ENCODE assay signal across 15 cellular contexts in the genomic region with DNA sequence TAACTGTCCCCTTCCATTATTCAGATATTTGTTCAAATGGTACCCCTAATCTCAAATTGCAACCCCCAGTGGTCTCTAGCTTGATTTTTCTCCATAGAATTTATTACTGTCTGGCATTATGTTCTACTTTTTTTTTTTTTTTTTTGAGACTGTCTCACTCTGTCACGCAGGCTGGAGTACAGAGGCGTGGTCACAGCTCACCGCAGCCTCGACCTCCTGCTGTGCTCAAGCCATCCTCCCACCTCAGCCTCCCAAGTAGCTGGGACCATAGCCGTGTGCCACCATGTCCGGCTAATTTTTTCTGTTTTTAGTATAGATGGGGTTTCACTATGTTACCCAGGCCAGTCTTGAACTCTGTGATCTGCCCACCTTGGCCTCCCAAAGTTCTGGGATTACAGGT. TPM values are rescaled to one million over a fixed set of nuclear protein-coding genes. Genes with fewer than 3 reads are reported as not detected.
DNase-seq lines count a peak whose midpoint lies in the region; ATAC-seq and TF ChIP-seq lines count a peak whose summit lies in the region.
"Had no signal": no experiment of that assay in that cellular context is flagged by ENCODE, and none has a peak within 500 bp of the region (broad histone marks: within the 10 kb centered on the region; RNA-seq: fewer than 3 reads in every experiment).

No MANE protein-coding gene starts in this region.

- DNase-seq in left ventricle myocardium inferior (no peak), heart right ventricle (no peak), Panc1 (ENCODE audit: low read depth, low spot score) (no peak), endothelial cell (ENCODE audit: low spot score) (no peak), upper lobe of right lung (no peak), KG1 (lab: John Stamatoyannopoulos, UW) (no peak)
- DNase-seq: mammary epithelial cell, NCI-H187 treated with DMSO at 0.1 percent for 48 hours, NCI-H526, T1000 had no signal

- ATAC-seq in heart right ventricle (no peak), Panc1 (no peak), upper lobe of right lung (no peak), GM19395 (IDR thresholded peaks at IDR 0.05; ENCODE audit: unreplicated experiment) (no peak), GM18498 (IDR thresholded peaks at IDR 0.05; ENCODE audit: unreplicated experiment) (no peak)

- H3K4me3 Mint-ChIP-seq in endothelial cell (ENCODE audit: unreplicated experiment) = no peak overlapping the region

- CTCF ChIA-PET in Panc1 (lab: Charles Lee) = no interaction called here

- H3K36me3 ChIP-seq in left ventricle myocardium inferior (peaks cover 6% of the 10 kb centered on the region), heart right ventricle (peaks cover 0 to 16% (median 4%) of the 10 kb centered on the region in 9 donors), Panc1 (ENCODE audit: control insufficient read depth, insufficient read depth, low read length) (peaks cover 8% of the 10 kb centered on the region; the same call in 1 of the 2 replicates), upper lobe of right lung (peaks cover 8% of the 10 kb centered on the region)

- POLR2A ChIA-PET in Panc1 (lab: Charles Lee) = no interaction called here

- H3K4me1 Mint-ChIP-seq in endothelial cell (ENCODE audit: unreplicated experiment) = peaks cover 25% of the 10 kb centered on the region

- H3K4me3 ChIP-seq in left ventricle myocardium inferior (no peak overlapping the region), heart right ventricle (no peak overlapping the region), Panc1 (ENCODE audit: low read depth in 2 of 2, low read length in 2 of 2) (no peak overlapping the region), upper lobe of right lung (no peak overlapping the region)
- H3K4me3 ChIP-seq: HAP-1, smooth muscle cell had no signal

- peak overlapping the region; percentile 99 for H3K27ac ChIP-seq in left ventricle myocardium inferior (replicated peaks)
- H3K27ac ChIP-seq in heart right ventricle = peak overlapping the region in 1 of 10 donors; percentile 99
- 0 out of 2 replicates have a peak overlapping the region, but pooled peaks have one; percentile 81 for H3K27ac ChIP-seq in Panc1 (ENCODE audit: low read length)
- H3K27ac ChIP-seq in upper lobe of right lung = peak overlapping the region; percentile 51
- H3K27ac ChIP-seq: RWPE1 had no signal

- TF ChIP-seq CTCF in left ventricle myocardium inferior (IDR thresholded peaks at IDR 0.05; ENCODE audit: borderline replicate concordance) = no peak
- no peak for TF ChIP-seq CTCF in heart right ventricle (IDR thresholded peaks at IDR 0.05)
- TF ChIP-seq CTCF in Panc1 (IDR thresholded peaks at IDR 0.05) = no peak
- TF ChIP-seq CTCF in endothelial cell (IDR thresholded peaks at IDR 0.05; ENCODE audit: unreplicated experiment) = no peak
- no peak for TF ChIP-seq CTCF in upper lobe of right lung (IDR thresholded peaks at IDR 0.05)

- peaks cover 14% of the 10 kb centered on the region for H3K36me3 Mint-ChIP-seq in endothelial cell (ENCODE audit: low read depth, unreplicated experiment)

- peak overlapping the region; percentile 34 for H3K27ac Mint-ChIP-seq in endothelial cell (ENCODE audit: unreplicated experiment)

- intact Hi-C loops in left ventricle myocardium inferior (cut with micrococcal nuclease) (no loop called here), heart right ventricle (cut with DNase I) (loop anchor here in 6 of 10 donors (2.0 to 10.0 kb wide), 6 partner anchors 33 to 369 kb away; a partner anchor contains a TSS), Panc1 (cut with micrococcal nuclease; ENCODE audit: unreplicated experiment) (loop anchor here (5.0 kb wide), 1 partner anchor 33 kb away; no protein-coding TSS in a partner anchor), upper lobe of right lung (cut with DNase I) (no loop called here)

- H3K9me3 ChIP-seq in left ventricle myocardium inferior (replicated peaks) (no peaks in the 10 kb centered on the region), heart right ventricle (no peaks in the 10 kb centered on the region), Panc1 (ENCODE audit: control insufficient read depth, insufficient read depth, low read depth, low read length) (no peaks in the 10 kb centered on the region), upper lobe of right lung (no peaks in the 10 kb centered on the region)
- H3K9me3 ChIP-seq: HAP-1 had no signal

- H3K4me1 ChIP-seq in left ventricle myocardium inferior (peaks cover 41% of the 10 kb centered on the region), heart right ventricle (peaks cover 0 to 56% (median 28%) of the 10 kb centered on the region in 9 donors), Panc1 (ENCODE audit: control insufficient read depth, insufficient read depth, low read length) (peaks cover 24% of the 10 kb centered on the region), upper lobe of right lung (peaks cover 32% of the 10 kb centered on the region)

- 93 to 95% methylated on average over 6 of the region's 6 CpGs for WGBS in heart right ventricle, 2 donors

- H3K27me3 Mint-ChIP-seq in endothelial cell (ENCODE audit: unreplicated experiment) = peaks cover 11% of the 10 kb centered on the region

- in situ Hi-C loops in Panc1 (cut with HindIII; ENCODE audit: low pct_unique_long_range_greater_than_20kb, low sequenced_read_pairs) = no loop called here

- no TSS peak for BruUV-seq in Panc1 (replicated peaks; lab: Mats Ljungman, UMichigan)

- no peaks in the 10 kb centered on the region for H3K9me3 Mint-ChIP-seq in endothelial cell (ENCODE audit: unreplicated experiment)

- no peaks in the 10 kb centered on the region for H3K27me3 ChIP-seq in left ventricle myocardium inferior (ENCODE audit: low read depth)
- no peaks in the 10 kb centered on the region for H3K27me3 ChIP-seq in heart right ventricle
- H3K27me3 ChIP-seq in Panc1 (ENCODE audit: control insufficient read depth, insufficient read depth, low read length) = no peaks in the 10 kb centered on the region
- H3K27me3 ChIP-seq in upper lobe of right lung = no peaks in the 10 kb centered on the region

RNA-seq across cellular contexts. Expression of a gene that starts 2.0 kb away (rescaled TPM):
- total RNA-seq in left ventricle myocardium inferior (137 TPM), heart right ventricle (100 to 1,000 TPM; 118 to 169 (median 134) TPM), Panc1 (2021; ENCODE audit: unreplicated experiment) (112 TPM), endothelial cell (ENCODE audit: unreplicated experiment) (62.7 TPM), upper lobe of right lung (108 TPM)
- 10 to 100 TPM; 90.2 to 96.9 TPM for polyA plus RNA-seq in heart right ventricle
- polyA plus RNA-seq in Panc1 (2012; ENCODE audit: insufficient read length) = 219 TPM

RNA-seq across cellular contexts. Expression of a gene that starts 52.6 kb away (rescaled TPM):
- total RNA-seq in left ventricle myocardium inferior (19.2 TPM), heart right ventricle (10 to 100 TPM; 13.7 to 24.5 (median 16.3) TPM), Panc1 (2021; ENCODE audit: unreplicated experiment) (70.4 TPM), endothelial cell (ENCODE audit: unreplicated experiment) (75.6 TPM), upper lobe of right lung (51.1 TPM)
- polyA plus RNA-seq in heart right ventricle = 1 to 10 TPM; 3.1 to 4.8 TPM
- 7.5 TPM for polyA plus RNA-seq in Panc1 (2012; ENCODE audit: insufficient read length)

Comparison
In these comparisons a context has a peak if more than half of its experiments do, and no peak if none do; other contexts are left out.
1. intact Hi-C loops: an anchor here in heart right ventricle (2.0 to 10.0 kb wide) and Panc1 (5.0 kb wide); none called in left ventricle myocardium inferior and upper lobe of right lung.